ENCODE assay signal across 9 cellular contexts in genomic region chr2:28102455-28102874, GRCh38.
DNase-seq lines count a peak whose midpoint lies in the region; TF ChIP-seq lines count a peak whose summit lies in the region.
"Had no signal": no experiment of that assay in that cellular context is flagged by ENCODE, and none has a peak within 500 bp of the region (broad histone marks: within the 10 kb centered on the region; RNA-seq: fewer than 3 reads in every experiment).

No MANE protein-coding gene starts in this region.

- peak overlapping the region; percentile 51 for H3K27ac Mint-ChIP-seq in HFFc6
- H3K27ac Mint-ChIP-seq: T-helper 1 cell treated with Interleukin-12 subunit alpha and Interleukin-12 subunit beta and Interleukin-4 antibody, amounts not matched to agents 30 μg/mL and 1 μg/mL, for 36 hours had no signal

- H3K27me3 Mint-ChIP-seq in HFFc6 (ENCODE audit: insufficient read depth) = no peaks in the 10 kb centered on the region

- H3K4me3 Mint-ChIP-seq in HFFc6 = peak overlapping the region; percentile 77
- H3K4me3 Mint-ChIP-seq: T-helper 1 cell treated with Interleukin-12 subunit alpha and Interleukin-12 subunit beta and Interleukin-4 antibody, amounts not matched to agents 30 μg/mL and 1 μg/mL, for 36 hours had no signal

- no peak for TF ChIP-seq CTCF in HFFc6 (IDR thresholded peaks at IDR 0.05)

- H3K9me3 Mint-ChIP-seq in HFFc6 = no peaks in the 10 kb centered on the region
- H3K9me3 Mint-ChIP-seq: T-helper 1 cell treated with Interleukin-12 subunit alpha and Interleukin-12 subunit beta and Interleukin-4 antibody, amounts not matched to agents 30 μg/mL and 1 μg/mL, for 36 hours had no signal

- H3K4me1 Mint-ChIP-seq in HFFc6 (ENCODE audit: low read depth) = peaks cover 60% of the 10 kb centered on the region

- peaks cover 4% of the 10 kb centered on the region; the same call in 1 of the 2 replicates for H3K36me3 Mint-ChIP-seq in HFFc6 (ENCODE audit: low read depth)

- DNase-seq in HFFc6 (peak; percentile 41), astrocyte of the hippocampus (ENCODE audit: low read depth, low spot score) (peak; percentile 82), hepatic stellate cell (ENCODE audit: low spot score) (peak; percentile 48), stromal cell of bone marrow (ENCODE audit: low read depth) (peak; percentile 86), UCSD-AML1 (lab: John Stamatoyannopoulos, UW; ENCODE audit: unreplicated experiment) (no peak), anterior cingulate cortex (lab: John Stamatoyannopoulos, UW) (no peak), HUDEP-2 (lab: John Stamatoyannopoulos, UW; ENCODE audit: unreplicated experiment in 76 of 76) (no peak)
- DNase-seq: NCI-H1930 had no signal

Comparison
In these comparisons a context has a peak if more than half of its experiments do, and no peak if none do; other contexts are left out.
1. DNase-seq: peak in HFFc6 (single experiment), astrocyte of the hippocampus (single experiment), hepatic stellate cell (single experiment) and stromal cell of bone marrow (single experiment); none in UCSD-AML1 (single experiment), anterior cingulate cortex (0 of 58) and HUDEP-2 (0 of 76).